17 cellular contexts compared by ENCODE assay signal in the genomic region with DNA sequence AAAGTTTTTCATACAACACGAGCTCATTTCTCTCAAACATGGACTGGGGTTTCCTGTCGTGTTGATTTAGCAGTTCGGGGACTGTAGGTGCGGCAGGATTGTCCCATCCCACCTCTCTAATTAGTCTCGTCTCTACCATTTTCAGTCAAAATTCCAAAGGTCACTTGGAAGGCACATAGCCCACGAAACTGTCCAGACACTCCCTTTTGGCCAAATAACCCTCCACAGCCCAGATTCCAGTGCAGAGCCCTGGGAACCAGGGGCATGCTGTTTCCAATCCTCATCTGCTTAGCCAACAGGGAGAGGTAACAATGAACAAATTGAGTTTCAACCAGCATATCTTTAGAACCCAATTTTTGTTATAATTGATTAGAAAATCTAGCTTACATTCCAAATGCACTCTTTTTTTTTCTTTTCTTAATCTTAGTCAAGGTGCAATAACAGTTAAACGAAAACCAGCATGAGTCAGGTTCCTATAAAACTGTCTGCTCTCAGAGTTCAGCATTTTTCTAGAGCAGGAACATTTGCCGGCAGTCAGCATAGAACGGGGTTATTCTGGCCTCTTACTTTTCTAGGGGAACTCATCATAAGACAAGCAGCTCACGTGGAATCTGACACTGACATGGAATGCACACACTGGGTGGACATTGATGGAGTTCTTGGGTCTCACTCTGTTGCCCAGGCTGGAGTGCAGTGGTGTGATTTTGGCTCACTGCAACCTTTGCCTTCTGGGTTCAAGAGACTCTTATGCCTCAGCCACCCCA. TPM values are rescaled to one million over a fixed set of nuclear protein-coding genes. Genes with fewer than 3 reads are reported as not detected.
A peak's percentile ranks its signal among the peaks of the same experiment; 100 is the strongest.
DNase-seq lines count a peak whose midpoint lies in the region; ATAC-seq and TF ChIP-seq lines count a peak whose summit lies in the region.
"Had no signal": no experiment of that assay in that cellular context is flagged by ENCODE, and none has a peak within 500 bp of the region (broad histone marks: within the 10 kb centered on the region; RNA-seq: fewer than 3 reads in every experiment).

No MANE protein-coding gene starts in this region.

- no peak for TF ChIP-seq CTCF in psoas muscle (IDR thresholded peaks at IDR 0.05)
- no peak for TF ChIP-seq CTCF in thyroid gland (IDR thresholded peaks at IDR 0.05)

- intact Hi-C loops in psoas muscle (cut with DNase I): no loop called here
- intact Hi-C loops in thyroid gland (cut with DNase I): no loop called here

- H3K27ac ChIP-seq in psoas muscle (peak overlapping the region; percentile 23), thyroid gland (no peak overlapping the region)
- H3K27ac ChIP-seq: KMS-11 had no signal

- H3K27me3 ChIP-seq in psoas muscle (ENCODE audit: insufficient read depth in 3 of 3, low read length in 2 of 3) (no peaks in the 10 kb centered on the region), thyroid gland (no peaks in the 10 kb centered on the region)

- H3K9me3 ChIP-seq in psoas muscle (peaks cover 3% of the 10 kb centered on the region), thyroid gland (no peaks in the 10 kb centered on the region)
- H3K9me3 ChIP-seq: BE2C had no signal

- peak; percentile 96 for ATAC-seq in left lobe of liver
- ATAC-seq in psoas muscle: peak; percentile 59 to 89 (median 84)
- ATAC-seq in HG03354 (IDR thresholded peaks at IDR 0.05; ENCODE audit: poor library complexity, severe bottlenecking, unreplicated experiment): no peak
- ATAC-seq: CD8-positive, alpha-beta T cell; HCT116 had no signal

- H3K4me3 ChIP-seq in psoas muscle: no peak overlapping the region
- H3K4me3 ChIP-seq in thyroid gland (replicated peaks in 1 of 3): no peak overlapping the region

- DNase-seq in LoVo (ENCODE audit: low spot score) (peak; percentile 74), left lobe of liver (ENCODE audit: low spot score) (peak; percentile 77), psoas muscle (no peak), occipital lobe (lab: John Stamatoyannopoulos, UW) (no peak), thyroid gland (no peak)
- DNase-seq in stimulated activated CD8-positive, alpha-beta memory T cell treated with anti-CD3 and anti-CD28 coated beads, Interleukin-4, amount 100 ng/mL, for 48 hours: no peak
- DNase-seq: BE2C; CD8-positive, alpha-beta T cell; DND-41; MM.1S; NCI-H1105 treated with DMSO at 0.1 percent for 48 hours; NCI-H1930; NCI-H510A; RPMI8226 had no signal

- TF ChIP-seq POLR2A in thyroid gland (IDR thresholded peaks at IDR 0.05): no peak

- H3K36me3 ChIP-seq in psoas muscle (ENCODE audit: insufficient read depth in 1 of 2, low read depth in 1 of 2) (no peaks in the 10 kb centered on the region), thyroid gland (no peaks in the 10 kb centered on the region)
- H3K36me3 ChIP-seq: BE2C had no signal

- peaks cover 8% of the 10 kb centered on the region for H3K4me1 ChIP-seq in psoas muscle
- H3K4me1 ChIP-seq in thyroid gland: no peaks in the 10 kb centered on the region
- H3K4me1 ChIP-seq: BE2C had no signal

- WGBS in psoas muscle, 3 donors: 44 to 56% (median 45%) methylated on average over 10 of the region's 10 CpGs
- 68 to 77% methylated on average over 10 of the region's 10 CpGs for WGBS in thyroid gland, 2 donors

RNA-seq across cellular contexts. Expression of gene CEBPA, which starts 14.4 kb away (rescaled TPM):
- total RNA-seq in left lobe of liver: 185 TPM
- total RNA-seq in psoas muscle: 10 to 100 TPM in 2 of 4 donors, 1 to 10 TPM in 2; 7.7 to 50.7 (median 11.5) TPM
- polyA plus RNA-seq in psoas muscle: 10 to 100 TPM in 1 of 3 donors, 1 to 10 TPM in 2; 5.8 to 27.6 (median 6.8) TPM
- 2.8 TPM for total RNA-seq in occipital lobe
- 10 to 100 TPM; 12.9 to 31.0 (median 17.4) TPM for total RNA-seq in thyroid gland

RNA-seq across cellular contexts. Expression of gene CEBPG, which starts 56.8 kb away (rescaled TPM):
- total RNA-seq in left lobe of liver (15.5 TPM), psoas muscle (10 to 100 TPM; 29.9 to 54.5 (median 49.5) TPM), occipital lobe (57.2 TPM), thyroid gland (10 to 100 TPM; 19.8 to 33.8 (median 26.7) TPM)
- 10 to 100 TPM; 47.0 to 95.7 (median 60.3) TPM for polyA plus RNA-seq in psoas muscle

Comparison
In these comparisons a context has a peak if more than half of its experiments do, and no peak if none do; other contexts are left out.
1. DNase-seq: peak in LoVo (single experiment) and left lobe of liver (single experiment); none in psoas muscle (0 of 2), occipital lobe (single experiment), stimulated activated CD8-positive, alpha-beta memory T cell treated with anti-CD3 and anti-CD28 coated beads, Interleukin-4, amount 100 ng/mL, for 48 hours (single experiment) and thyroid gland (0 of 2).